Comparison of ENCODE assay signal across 8 cellular contexts in genomic region chr21:46500224-46500861, GRCh38. TPM values are rescaled to one million over a fixed set of nuclear protein-coding genes. Genes with fewer than 3 reads are reported as not detected.
DNase-seq lines count a peak whose midpoint lies in the region; ATAC-seq and TF ChIP-seq lines count a peak whose summit lies in the region.

No MANE protein-coding gene starts in this region.

- in situ Hi-C loops in GM13976 (cut with MboI; ENCODE audit: low sequenced_read_pairs, unreplicated experiment), result no loop called here

- POLR2A ChIA-PET in A673 (lab: Charles Lee; ENCODE audit: low non-redundant PET), result no interaction called here

- CTCF ChIA-PET in A673 (lab: Charles Lee), result no interaction called here

- H3K9me3 Mint-ChIP-seq in mesothelial cell of epicardium, result no peaks in the 10 kb centered on the region

- H3K9ac ChIP-seq in SK-N-MC (ENCODE audit: insufficient read length), result peak overlapping the region; percentile 33

- peak; percentile 40 for DNase-seq in A673 (ENCODE audit: low spot score)
- DNase-seq in GM13976 (ENCODE audit: low spot score), result peak; percentile 55
- DNase-seq in SK-N-MC (ENCODE audit: low read depth, low spot score), result peak; percentile 48
- no peak for DNase-seq in esophagus squamous epithelium (lab: John Stamatoyannopoulos, UW)
- DNase-seq in mesothelial cell of epicardium (ENCODE audit: low spot score in 2 of 2, unreplicated experiment in 2 of 2), result no peak
- DNase-seq in Kasumi-1 (lab: John Stamatoyannopoulos, UW), result no peak
- DNase-seq in retina, result no peak

- H3K4me3 ChIP-seq in A673 (ENCODE audit: low read depth, low read length, poor library complexity, severe bottlenecking), result no peak overlapping the region
- H3K4me3 ChIP-seq in SK-N-MC, result peak overlapping the region; percentile 65
- no peak overlapping the region for H3K4me3 ChIP-seq in esophagus squamous epithelium

- H3K9me3 ChIP-seq in A673 (ENCODE audit: low read depth, low read length, poor library complexity, severe bottlenecking) (no peaks in the 10 kb centered on the region), SK-N-MC (ENCODE audit: low read depth, low read length) (no peaks in the 10 kb centered on the region), esophagus squamous epithelium (no peaks in the 10 kb centered on the region)

- H3K27me3 ChIP-seq in A673 (replicated peaks; ENCODE audit: insufficient read depth, low read depth, low read length, poor library complexity) (no peaks in the 10 kb centered on the region), esophagus squamous epithelium (no peaks in the 10 kb centered on the region)

- peaks cover 29% of the 10 kb centered on the region for H3K36me3 Mint-ChIP-seq in mesothelial cell of epicardium

- H3K4me1 Mint-ChIP-seq in mesothelial cell of epicardium, result no peaks in the 10 kb centered on the region

- H3K36me3 ChIP-seq in A673 (ENCODE audit: insufficient read depth, low read length, poor library complexity, severe bottlenecking) (peaks cover 18% of the 10 kb centered on the region), SK-N-MC (ENCODE audit: insufficient read depth, low read length) (peaks cover 31% of the 10 kb centered on the region), esophagus squamous epithelium (peaks cover 4 to 95% (median 12%) of the 10 kb centered on the region in 3 donors)

- no peak overlapping the region for H3K4me3 Mint-ChIP-seq in mesothelial cell of epicardium

- no peak for TF ChIP-seq POLR2A in esophagus squamous epithelium (IDR thresholded peaks at IDR 0.05)

- intact Hi-C loops in A673 (cut with micrococcal nuclease; ENCODE audit: unreplicated experiment) (no loop called here), esophagus squamous epithelium (cut with DNase I) (no loop called here)

- peaks cover 11% of the 10 kb centered on the region for H3K4me1 ChIP-seq in A673 (ENCODE audit: insufficient read depth, low read length, poor library complexity, severe bottlenecking)
- peaks cover 0 to 13% (median 5%) of the 10 kb centered on the region in 3 donors for H3K4me1 ChIP-seq in esophagus squamous epithelium

- ATAC-seq in HG03175 (IDR thresholded peaks at IDR 0.05; ENCODE audit: unreplicated experiment), result no peak

- no TSS peak for BruUV-seq in A673 (replicated peaks; lab: Mats Ljungman, UMichigan)

- H3K27ac Mint-ChIP-seq in mesothelial cell of epicardium, result no peak overlapping the region

- no peak for TF ChIP-seq CTCF in A673 (conservative IDR thresholded peaks at IDR 0.05; ENCODE audit: low read depth, low read length)
- no peak for TF ChIP-seq CTCF in GM13976 (IDR thresholded peaks at IDR 0.05; ENCODE audit: borderline replicate concordance, control extremely low read depth, extremely low read depth, insufficient read depth, missing control alignments)
- TF ChIP-seq CTCF in esophagus squamous epithelium (IDR thresholded peaks at IDR 0.05), result no peak
- TF ChIP-seq CTCF in mesothelial cell of epicardium (IDR thresholded peaks at IDR 0.05; ENCODE audit: unreplicated experiment), result no peak

- 13 to 30% methylated on average over 3 of the region's 3 CpGs for WGBS in esophagus squamous epithelium, 2 donors

- no peaks in the 10 kb centered on the region for H3K27me3 Mint-ChIP-seq in mesothelial cell of epicardium (ENCODE audit: low read depth)

- peak overlapping the region; percentile 62 for H3K27ac ChIP-seq in A673 (ENCODE audit: low read depth, low read length, poor library complexity, severe bottlenecking)
- peak overlapping the region; percentile 90 for H3K27ac ChIP-seq in SK-N-MC
- H3K27ac ChIP-seq in esophagus squamous epithelium, result peak overlapping the region in 3 of 4 donors; percentile 2 to 14 (median 10)

RNA-seq across cellular contexts. Expression of gene DIP2A, which starts 41.7 kb away (rescaled TPM):
- total RNA-seq in A673 (2021), result 37.3 and 45.7 TPM in 2 replicates
- 10 to 100 TPM; 16.7 to 40.3 (median 33.0) TPM for total RNA-seq in esophagus squamous epithelium
- 54.6 to 57.2 TPM (median 56.9 TPM) in 3 replicates for total RNA-seq in mesothelial cell of epicardium

Comparison
In these comparisons a context has a peak if more than half of its experiments do, and no peak if none do; other contexts are left out.
1. DNase-seq: peak in A673 (single experiment), GM13976 (single experiment) and SK-N-MC (single experiment); none in esophagus squamous epithelium (single experiment), mesothelial cell of epicardium (0 of 2), Kasumi-1 (0 of 2) and retina (single experiment).
2. H3K27ac ChIP-seq: peak in every context shown above with its lines; median percentile 90 in SK-N-MC; 62 in A673; 10 in esophagus squamous epithelium.